Comparison of ENCODE assay signal across 9 cellular contexts in genomic region chr6:2855061-2855519, GRCh38. TPM values are rescaled to one million over a fixed set of nuclear protein-coding genes. Genes with fewer than 3 reads are reported as not detected.
DNase-seq lines count a peak whose midpoint lies in the region; ATAC-seq and TF ChIP-seq lines count a peak whose summit lies in the region.
"Had no signal": no experiment of that assay in that cellular context is flagged by ENCODE, and none has a peak within 500 bp of the region (broad histone marks: within the 10 kb centered on the region; RNA-seq: fewer than 3 reads in every experiment).

No MANE protein-coding gene starts in this region.

- WGBS in transverse colon (ENCODE audit: low coverage in 1 of 2), 2 donors, result 59 to 72% methylated on average over 9 to 13 of the region's 13 CpGs

- no peak for TF ChIP-seq EP300 in transverse colon (IDR thresholded peaks at IDR 0.05; ENCODE audit: low read depth)

- intact Hi-C loops in transverse colon (cut with DNase I; ENCODE audit: low total_unique reads), result no loop called here

- no peak for ATAC-seq in central memory CD8-positive, alpha-beta T cell (replicated peaks; ENCODE audit: extremely low read depth, poor library complexity, severe bottlenecking)
- ATAC-seq in HG02759 (IDR thresholded peaks at IDR 0.05; ENCODE audit: unreplicated experiment), result no peak

- peak overlapping the region; percentile 10 to 24 for H3K9ac ChIP-seq in mucosa of rectum (ENCODE audit: low read depth in 1 of 2, low read length in 2 of 2)

- H3K27ac ChIP-seq in mucosa of rectum (ENCODE audit: low read depth in 2 of 2, low read length in 2 of 2), result peak overlapping the region; percentile 16 to 56
- H3K27ac ChIP-seq in transverse colon, result peak overlapping the region; percentile 49 to 63 (median 56)

- peak overlapping the region; percentile 58 to 72 for H3K4me3 ChIP-seq in mucosa of rectum (ENCODE audit: low read length in 2 of 2)
- H3K4me3 ChIP-seq in transverse colon, result no peak overlapping the region

- peaks cover 6% of the 10 kb centered on the region for H3K36me3 Mint-ChIP-seq in activated T-cell treated with anti-CD3 and anti-CD28 coated beads, Interleukin-2, amount 50 U/mL, for 24 hours (ENCODE audit: low read depth)
- peaks cover 21% of the 10 kb centered on the region for H3K36me3 Mint-ChIP-seq in central memory CD8-positive, alpha-beta T cell (ENCODE audit: insufficient read depth)

- no peaks in the 10 kb centered on the region for H3K27me3 Mint-ChIP-seq in activated T-cell treated with anti-CD3 and anti-CD28 coated beads, Interleukin-2, amount 50 U/mL, for 24 hours
- no peaks in the 10 kb centered on the region for H3K27me3 Mint-ChIP-seq in central memory CD8-positive, alpha-beta T cell

- H3K27me3 ChIP-seq in mucosa of rectum (ENCODE audit: control insufficient read depth in 2 of 2, insufficient read depth in 2 of 2, low read length in 2 of 2) (no peaks in the 10 kb centered on the region), transverse colon (no peaks in the 10 kb centered on the region)

- H3K4me1 Mint-ChIP-seq in activated T-cell treated with anti-CD3 and anti-CD28 coated beads, Interleukin-2, amount 50 U/mL, for 24 hours (ENCODE audit: low read depth), result peaks cover 83% of the 10 kb centered on the region
- peaks cover 62% of the 10 kb centered on the region for H3K4me1 Mint-ChIP-seq in central memory CD8-positive, alpha-beta T cell

- H3K4me1 ChIP-seq in mucosa of rectum (ENCODE audit: control insufficient read depth in 2 of 2, insufficient read depth in 2 of 2, low read length in 2 of 2), result peaks cover 24 to 28% of the 10 kb centered on the region in 2 donors
- H3K4me1 ChIP-seq in transverse colon, result peaks cover 16 to 31% (median 22%) of the 10 kb centered on the region in 4 donors

- H3K9me3 ChIP-seq in mucosa of rectum (ENCODE audit: control insufficient read depth in 2 of 2, low read length in 2 of 2) (no peaks in the 10 kb centered on the region), transverse colon (no peaks in the 10 kb centered on the region)

- in situ Hi-C loops in transverse colon (cut with MboI; ENCODE audit: low pct_ligation_motif_present in 1 of 4, low pct_unique_long_range_greater_than_20kb in 1 of 4, low sequenced_read_pairs in 3 of 4), result loop anchor here in 2 of 4 donors (10.0 kb wide), 2 partner anchors 50 to 80 kb away; partner anchors contain the start of gene SERPINB9 (in 1 of the 2)

- TF ChIP-seq CTCF in transverse colon (IDR thresholded peaks at IDR 0.05), result no peak

- H3K27ac Mint-ChIP-seq in activated T-cell treated with anti-CD3 and anti-CD28 coated beads, Interleukin-2, amount 50 U/mL, for 24 hours, result peak overlapping the region; percentile 100
- peak overlapping the region; percentile 97 for H3K27ac Mint-ChIP-seq in central memory CD8-positive, alpha-beta T cell (ENCODE audit: low read depth)

- H3K36me3 ChIP-seq in mucosa of rectum (ENCODE audit: control insufficient read depth in 2 of 2, insufficient read depth in 2 of 2, low read length in 2 of 2) (no peaks in the 10 kb centered on the region), transverse colon (no peaks in the 10 kb centered on the region)

- TF ChIP-seq POLR2A in transverse colon (IDR thresholded peaks at IDR 0.05), result no peak

- no peaks in the 10 kb centered on the region for H3K9me3 Mint-ChIP-seq in activated T-cell treated with anti-CD3 and anti-CD28 coated beads, Interleukin-2, amount 50 U/mL, for 24 hours
- H3K9me3 Mint-ChIP-seq in central memory CD8-positive, alpha-beta T cell, result no peaks in the 10 kb centered on the region

- no peak for DNase-seq in activated T-cell treated with anti-CD3 and anti-CD28 coated beads, Interleukin-2, amount 50 U/mL, for 24 hours
- no peak for DNase-seq in activated T-cell treated with anti-CD3 and anti-CD28 coated beads, Interleukin-2, amount 50 U/mL, for 1 hour
- DNase-seq in central memory CD8-positive, alpha-beta T cell (ENCODE audit: low spot score in 2 of 2), result no peak
- no peak for DNase-seq in transverse colon
- DNase-seq in DMS 273 (lab: John Stamatoyannopoulos, UW; ENCODE audit: unreplicated experiment), result no peak
- no peak for DNase-seq in GM03348 (ENCODE audit: low spot score)
- DNase-seq: stimulated activated CD4-positive, alpha-beta T cell treated with anti-CD3 and anti-CD28 coated beads, Interleukin-4, amount 100 ng/mL, for 4 hours had no signal

- peak overlapping the region; percentile 75 for H3K4me3 Mint-ChIP-seq in activated T-cell treated with anti-CD3 and anti-CD28 coated beads, Interleukin-2, amount 50 U/mL, for 24 hours
- peak overlapping the region; percentile 74 for H3K4me3 Mint-ChIP-seq in central memory CD8-positive, alpha-beta T cell

RNA-seq across cellular contexts. Expression of gene SERPINB1, which starts 13.4 kb away (rescaled TPM):
- 100 to 1,000 TPM in 2 of 4 donors, 10 to 100 TPM in 2; 22.3 to 140 (median 88.4) TPM for total RNA-seq in transverse colon

RNA-seq across cellular contexts. Expression of gene SERPINB9, which starts 48.0 kb away (rescaled TPM):
- 1 to 10 TPM; 1.4 to 8.7 (median 6.1) TPM for total RNA-seq in transverse colon

Comparison
In these comparisons a context has a peak if more than half of its experiments do, and no peak if none do; other contexts are left out.
1. H3K4me3 ChIP-seq: peak in mucosa of rectum (2 of 2); none in transverse colon (0 of 4).